In genomic region chr7:77327067-77327931, GRCh38 we compare ENCODE assay signal across 8 cellular contexts.
A peak's percentile ranks its signal among the peaks of the same experiment; 100 is the strongest.
DNase-seq lines count a peak whose midpoint lies in the region; ATAC-seq, FAIRE-seq and TF ChIP-seq lines count a peak whose summit lies in the region.

No MANE protein-coding gene starts in this region.

- FAIRE-seq in kidney (lab: Jason Lieb, UNC): no peak

- no peak overlapping the region for H3K27ac ChIP-seq in kidney (ENCODE audit: low read depth in 2 of 2, low read length in 2 of 2)
- H3K27ac ChIP-seq in upper lobe of right lung: no peak overlapping the region

- ATAC-seq in activated T-cell treated with anti-CD3 and anti-CD28 coated beads, Interleukin-2, amount 50 U/mL, for 72 hours (replicated peaks in 1 of 2): no peak
- peak; percentile 72 for ATAC-seq in upper lobe of right lung
- no peak for ATAC-seq in GM18858 (IDR thresholded peaks at IDR 0.05; ENCODE audit: unreplicated experiment)

- peak overlapping the region in 1 of 2 donors; percentile 72 for H3K4me3 Mint-ChIP-seq in activated T-cell treated with anti-CD3 and anti-CD28 coated beads, Interleukin-2, amount 50 U/mL, for 72 hours
- no peak overlapping the region for H3K4me3 Mint-ChIP-seq in activated T-cell treated with anti-CD3 and anti-CD28 coated beads, Interleukin-2, amount 50 U/mL, for 24 hours
- H3K4me3 Mint-ChIP-seq in activated T-helper 2 cell treated with anti-CD3 and anti-CD28 coated beads, Interferon-gamma antibody, Interleukin-2, Interleukin-4, amounts not matched to agents 10 μg/mL and 5 μg/mL and 100 μg/mL, durations not matched to agents 14 hours and 24 hours and 36 hours (ENCODE audit: low read depth): no peak overlapping the region

- no peaks in the 10 kb centered on the region for H3K9me3 ChIP-seq in kidney (ENCODE audit: control insufficient read depth in 1 of 2, low read length in 2 of 2)
- no peaks in the 10 kb centered on the region for H3K9me3 ChIP-seq in upper lobe of right lung

- DNase-seq in activated T-cell treated with anti-CD3 and anti-CD28 coated beads, Interleukin-2, amount 50 U/mL, for 72 hours: no peak
- DNase-seq in activated T-cell treated with anti-CD3 and anti-CD28 coated beads, Interleukin-2, amount 50 U/mL, for 24 hours: no peak
- no peak for DNase-seq in activated T-helper 2 cell treated with anti-CD3 and anti-CD28 coated beads, Interferon-gamma antibody, Interleukin-2, Interleukin-4, amounts not matched to agents 10 μg/mL and 5 μg/mL and 100 μg/mL, durations not matched to agents 14 hours and 24 hours and 36 hours (ENCODE audit: low spot score)
- DNase-seq in kidney (peak; percentile 78), upper lobe of right lung (peak; percentile 79), middle frontal gyrus (ENCODE audit: extremely low spot score, low spot score) (no peak), pons (ENCODE audit: low spot score) (no peak)

- no peaks in the 10 kb centered on the region for H3K36me3 ChIP-seq in kidney (ENCODE audit: control insufficient read depth in 1 of 2, insufficient read depth in 2 of 2, low read length in 2 of 2)
- peaks cover 9% of the 10 kb centered on the region for H3K36me3 ChIP-seq in upper lobe of right lung

- no peak overlapping the region for H3K9ac ChIP-seq in kidney (ENCODE audit: low read length in 2 of 2)

- intact Hi-C loops in activated T-helper 2 cell treated with anti-CD3 and anti-CD28 coated beads, Interferon-gamma antibody, Interleukin-2, Interleukin-4, amounts not matched to agents 10 μg/mL and 5 μg/mL and 100 μg/mL, durations not matched to agents 14 hours and 24 hours and 36 hours (cut with micrococcal nuclease): no loop called here
- intact Hi-C loops in kidney (cut with DNase I) (no loop called here), upper lobe of right lung (cut with DNase I) (no loop called here)

- H3K4me1 Mint-ChIP-seq in activated T-cell treated with anti-CD3 and anti-CD28 coated beads, Interleukin-2, amount 50 U/mL, for 72 hours (ENCODE audit: low read depth): peaks cover 67% of the 10 kb centered on the region
- peaks cover 57% of the 10 kb centered on the region for H3K4me1 Mint-ChIP-seq in activated T-cell treated with anti-CD3 and anti-CD28 coated beads, Interleukin-2, amount 50 U/mL, for 24 hours (ENCODE audit: low read depth)
- peaks cover 43% of the 10 kb centered on the region for H3K4me1 Mint-ChIP-seq in activated T-helper 2 cell treated with anti-CD3 and anti-CD28 coated beads, Interferon-gamma antibody, Interleukin-2, Interleukin-4, amounts not matched to agents 10 μg/mL and 5 μg/mL and 100 μg/mL, durations not matched to agents 14 hours and 24 hours and 36 hours (ENCODE audit: low read depth)

- no peaks in the 10 kb centered on the region for H3K27me3 ChIP-seq in upper lobe of right lung

- H3K4me1 ChIP-seq in kidney (ENCODE audit: control insufficient read depth in 1 of 2, insufficient read depth in 1 of 2, low read depth in 1 of 2, low read length in 2 of 2) (peaks cover 8 to 10% of the 10 kb centered on the region in 2 donors), upper lobe of right lung (peaks cover 37% of the 10 kb centered on the region)

- no peaks in the 10 kb centered on the region for H3K9me3 Mint-ChIP-seq in activated T-cell treated with anti-CD3 and anti-CD28 coated beads, Interleukin-2, amount 50 U/mL, for 72 hours
- H3K9me3 Mint-ChIP-seq in activated T-cell treated with anti-CD3 and anti-CD28 coated beads, Interleukin-2, amount 50 U/mL, for 24 hours: no peaks in the 10 kb centered on the region
- no peaks in the 10 kb centered on the region for H3K9me3 Mint-ChIP-seq in activated T-helper 2 cell treated with anti-CD3 and anti-CD28 coated beads, Interferon-gamma antibody, Interleukin-2, Interleukin-4, amounts not matched to agents 10 μg/mL and 5 μg/mL and 100 μg/mL, durations not matched to agents 14 hours and 24 hours and 36 hours

- no peak for TF ChIP-seq CTCF in kidney (IDR thresholded peaks at IDR 0.05; ENCODE audit: borderline replicate concordance, extremely low read depth, insufficient read depth)
- no peak for TF ChIP-seq CTCF in upper lobe of right lung (IDR thresholded peaks at IDR 0.05)

- no peaks in the 10 kb centered on the region for H3K27me3 Mint-ChIP-seq in activated T-cell treated with anti-CD3 and anti-CD28 coated beads, Interleukin-2, amount 50 U/mL, for 72 hours (ENCODE audit: low read depth)
- no peaks in the 10 kb centered on the region for H3K27me3 Mint-ChIP-seq in activated T-cell treated with anti-CD3 and anti-CD28 coated beads, Interleukin-2, amount 50 U/mL, for 24 hours
- no peaks in the 10 kb centered on the region for H3K27me3 Mint-ChIP-seq in activated T-helper 2 cell treated with anti-CD3 and anti-CD28 coated beads, Interferon-gamma antibody, Interleukin-2, Interleukin-4, amounts not matched to agents 10 μg/mL and 5 μg/mL and 100 μg/mL, durations not matched to agents 14 hours and 24 hours and 36 hours (ENCODE audit: low read depth)

- H3K4me3 ChIP-seq in kidney (ENCODE audit: low read length in 2 of 2) (no peak overlapping the region), upper lobe of right lung (no peak overlapping the region)

- peak overlapping the region; percentile 49 for H3K27ac Mint-ChIP-seq in activated T-cell treated with anti-CD3 and anti-CD28 coated beads, Interleukin-2, amount 50 U/mL, for 72 hours
- H3K27ac Mint-ChIP-seq in activated T-cell treated with anti-CD3 and anti-CD28 coated beads, Interleukin-2, amount 50 U/mL, for 24 hours: no peak overlapping the region
- peak overlapping the region; percentile 7 for H3K27ac Mint-ChIP-seq in activated T-helper 2 cell treated with anti-CD3 and anti-CD28 coated beads, Interferon-gamma antibody, Interleukin-2, Interleukin-4, amounts not matched to agents 10 μg/mL and 5 μg/mL and 100 μg/mL, durations not matched to agents 14 hours and 24 hours and 36 hours

- H3K36me3 Mint-ChIP-seq in activated T-cell treated with anti-CD3 and anti-CD28 coated beads, Interleukin-2, amount 50 U/mL, for 72 hours (ENCODE audit: insufficient read depth in 2 of 2): no peaks in the 10 kb centered on the region
- peaks cover 1% of the 10 kb centered on the region for H3K36me3 Mint-ChIP-seq in activated T-cell treated with anti-CD3 and anti-CD28 coated beads, Interleukin-2, amount 50 U/mL, for 24 hours (ENCODE audit: low read depth)
- no peaks in the 10 kb centered on the region for H3K36me3 Mint-ChIP-seq in activated T-helper 2 cell treated with anti-CD3 and anti-CD28 coated beads, Interferon-gamma antibody, Interleukin-2, Interleukin-4, amounts not matched to agents 10 μg/mL and 5 μg/mL and 100 μg/mL, durations not matched to agents 14 hours and 24 hours and 36 hours (ENCODE audit: low read depth)

Comparison
In these comparisons a context has a peak if more than half of its experiments do, and no peak if none do; other contexts are left out.
1. DNase-seq: peak in kidney (single experiment) and upper lobe of right lung (single experiment); none in activated T-cell treated with anti-CD3 and anti-CD28 coated beads, Interleukin-2, amount 50 U/mL, for 72 hours (0 of 2), activated T-cell treated with anti-CD3 and anti-CD28 coated beads, Interleukin-2, amount 50 U/mL, for 24 hours (single experiment), activated T-helper 2 cell treated with anti-CD3 and anti-CD28 coated beads, Interferon-gamma antibody, Interleukin-2, Interleukin-4, amounts not matched to agents 10 μg/mL and 5 μg/mL and 100 μg/mL, durations not matched to agents 14 hours and 24 hours and 36 hours (single experiment), middle frontal gyrus (single experiment) and pons (single experiment).